17 cellular contexts compared by ENCODE assay signal in the genomic region with DNA sequence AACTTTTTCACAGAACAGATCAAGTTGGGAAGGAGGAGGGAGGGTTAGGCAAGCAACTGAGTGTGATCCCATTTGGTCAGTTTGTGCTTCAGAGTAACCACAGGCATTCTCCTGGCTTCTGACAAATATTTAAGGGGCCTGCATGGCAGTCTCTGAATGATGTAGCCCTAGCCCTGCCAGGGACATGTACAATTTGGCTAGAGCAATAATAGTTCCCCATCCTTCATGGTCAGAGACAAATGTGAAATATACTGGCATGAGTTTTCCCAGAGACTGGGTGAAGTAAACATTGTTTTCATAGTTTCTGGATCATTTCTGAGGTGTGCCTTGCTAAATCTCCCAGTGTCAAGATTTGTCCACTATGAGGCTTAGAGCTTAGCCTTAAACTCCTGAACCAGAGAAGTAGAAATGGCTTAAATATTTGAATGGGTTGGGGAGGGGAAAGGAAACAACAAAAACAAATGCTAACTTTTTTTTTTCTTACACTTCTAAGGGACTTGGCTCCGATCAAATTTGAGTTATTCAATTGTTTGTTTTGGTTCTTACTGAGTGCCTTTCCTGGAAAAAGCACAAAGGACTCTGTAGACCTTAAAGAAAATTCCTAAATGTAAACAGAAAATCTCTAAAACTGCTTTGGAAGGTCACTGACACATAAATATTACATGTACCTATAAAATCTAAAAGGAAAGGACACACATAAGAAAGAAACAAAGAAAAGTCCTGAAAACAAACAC. TPM values are rescaled to one million over a fixed set of nuclear protein-coding genes. Genes with fewer than 3 reads are reported as not detected.
A peak's percentile ranks its signal among the peaks of the same experiment; 100 is the strongest.
DNase-seq lines count a peak whose midpoint lies in the region; ATAC-seq and TF ChIP-seq lines count a peak whose summit lies in the region.
"Had no signal": no experiment of that assay in that cellular context is flagged by ENCODE, and none has a peak within 500 bp of the region (broad histone marks: within the 10 kb centered on the region; RNA-seq: fewer than 3 reads in every experiment).

No MANE protein-coding gene starts in this region.

- BruUV-seq in PC-3 (replicated peaks; lab: Mats Ljungman, UMichigan) = TSS peak; percentile 10

- TF ChIP-seq CTCF in PC-3 (conservative IDR thresholded peaks at IDR 0.05; ENCODE audit: low read depth, low read length) = no peak
- no peak for TF ChIP-seq CTCF in ovary (IDR thresholded peaks at IDR 0.05)

- H3K27me3 ChIP-seq in PC-3 (ENCODE audit: low read length) (no peaks in the 10 kb centered on the region), ovary (no peaks in the 10 kb centered on the region)
- H3K27me3 ChIP-seq: esophagus squamous epithelium had no signal

- DNase-seq in PC-3 (no peak), epidermal melanocyte (ENCODE audit: insufficient read length, low spot score) (peak; percentile 38), myocyte (ENCODE audit: low read depth) (peak; percentile 85), ovary (no peak), OCI-M2 (lab: John Stamatoyannopoulos, UW; ENCODE audit: unreplicated experiment) (no peak), SKM-1 (lab: John Stamatoyannopoulos, UW; ENCODE audit: unreplicated experiment) (no peak), SHP77 treated with DMSO at 0.1 percent for 48 hours (lab: John Stamatoyannopoulos, UW) (no peak)
- DNase-seq: activated gamma-delta T cell treated with Interleukin-2 at 50 U/mL for 16 hours; CD8-positive, alpha-beta memory T cell; esophagus squamous epithelium; GDM1; islet precursor cell; naive thymus-derived CD4-positive, alpha-beta T cell; NCI-H2081; right cardiac atrium; stimulated activated naive CD8-positive, alpha-beta T cell treated with anti-CD3 and anti-CD28 coated beads, Interleukin-15, amount 100 ng/mL, for 72 hours had no signal

- no peaks in the 10 kb centered on the region for H4K20me1 ChIP-seq in PC-3 (ENCODE audit: low read length)

- intact Hi-C loops in PC-3 (cut with micrococcal nuclease) = loop anchor here (5.0 kb wide), 2 partner anchors 81 to 544 kb away; no protein-coding TSS in a partner anchor
- intact Hi-C loops in ovary (cut with DNase I) = no loop called here

- H3K4me1 ChIP-seq in PC-3 (ENCODE audit: insufficient read depth, low read length) = no peaks in the 10 kb centered on the region
- no peaks in the 10 kb centered on the region for H3K4me1 ChIP-seq in ovary (ENCODE audit: insufficient read depth)

- CTCF ChIA-PET in PC-3 (lab: Charles Lee) = no interaction called here

- no peaks in the 10 kb centered on the region for H3K9me2 ChIP-seq in PC-3 (replicated peaks; ENCODE audit: low read length)

- H3K9me3 ChIP-seq in PC-3 (ENCODE audit: low read length) = no peaks in the 10 kb centered on the region
- no peaks in the 10 kb centered on the region for H3K9me3 ChIP-seq in ovary
- H3K9me3 ChIP-seq: esophagus squamous epithelium had no signal

- no peak overlapping the region for H3K9ac ChIP-seq in PC-3 (ENCODE audit: low read length)

- H3K4me3 ChIP-seq in PC-3 (ENCODE audit: low read length) (no peak overlapping the region), ovary (no peak overlapping the region)
- H3K4me3 ChIP-seq: esophagus squamous epithelium had no signal

- 22 to 31% (median 23%) methylated on average over 1 of the region's 1 CpG for WGBS in ovary, 3 donors

- H3K27ac ChIP-seq in PC-3 (ENCODE audit: low read length) (no peak overlapping the region), ovary (no peak overlapping the region)

- H3K36me3 ChIP-seq in PC-3 (ENCODE audit: low read depth, low read length) (no peaks in the 10 kb centered on the region), ovary (no peaks in the 10 kb centered on the region)

- H3K79me2 ChIP-seq in PC-3 (ENCODE audit: low read length) = no peaks in the 10 kb centered on the region

- POLR2A ChIA-PET in PC-3 (lab: Charles Lee; ENCODE audit: unreplicated experiment) = interaction anchor here (0.7 kb wide), 1 partner anchor 498 kb away, joined by 3 read pairs; no protein-coding TSS in a partner anchor

- no peaks in the 10 kb centered on the region for H3F3A ChIP-seq in PC-3 (ENCODE audit: low read length, unreplicated experiment)

- TF ChIP-seq POLR2A in ovary (IDR thresholded peaks at IDR 0.05) = no peak

- no peak overlapping the region for H2AFZ ChIP-seq in PC-3 (ENCODE audit: low read length)

- no peak for TF ChIP-seq EP300 in ovary (IDR thresholded peaks at IDR 0.05)

- peak; percentile 29 for ATAC-seq in PC-3
- ATAC-seq: naive thymus-derived CD4-positive, alpha-beta T cell; right cardiac atrium; Right ventricle myocardium inferior; stimulated activated naive CD8-positive, alpha-beta T cell treated with anti-CD3 and anti-CD28 coated beads, Interleukin-15, amount 100 ng/mL, for 72 hours had no signal

- H3K4me2 ChIP-seq in PC-3 (ENCODE audit: low read length) = no peak overlapping the region

RNA-seq across cellular contexts. Expression of gene UBE2U, which starts 41.9 kb away (rescaled TPM):
- total RNA-seq in PC-3 (2014; rRNA removed) = not detected in 2 replicates
- total RNA-seq in myocyte = not detected in 2 replicates
- polyA plus RNA-seq in myocyte (2012) = not detected
- total RNA-seq in ovary = not detected
- polyA plus RNA-seq in ovary = not detected
- total RNA-seq: CD8-positive, alpha-beta memory T cell; esophagus squamous epithelium; naive thymus-derived CD4-positive, alpha-beta T cell; right cardiac atrium had no signal
- polyA plus RNA-seq: CD8-positive, alpha-beta memory T cell; naive thymus-derived CD4-positive, alpha-beta T cell; right cardiac atrium had no signal

Comparison
In these comparisons a context has a peak if more than half of its experiments do, and no peak if none do; other contexts are left out.
1. DNase-seq: peak in epidermal melanocyte (single experiment) and myocyte (single experiment); none in PC-3 (single experiment), ovary (0 of 5), OCI-M2 (single experiment), SKM-1 (single experiment) and SHP77 treated with DMSO at 0.1 percent for 48 hours (single experiment).